In the genomic region with DNA sequence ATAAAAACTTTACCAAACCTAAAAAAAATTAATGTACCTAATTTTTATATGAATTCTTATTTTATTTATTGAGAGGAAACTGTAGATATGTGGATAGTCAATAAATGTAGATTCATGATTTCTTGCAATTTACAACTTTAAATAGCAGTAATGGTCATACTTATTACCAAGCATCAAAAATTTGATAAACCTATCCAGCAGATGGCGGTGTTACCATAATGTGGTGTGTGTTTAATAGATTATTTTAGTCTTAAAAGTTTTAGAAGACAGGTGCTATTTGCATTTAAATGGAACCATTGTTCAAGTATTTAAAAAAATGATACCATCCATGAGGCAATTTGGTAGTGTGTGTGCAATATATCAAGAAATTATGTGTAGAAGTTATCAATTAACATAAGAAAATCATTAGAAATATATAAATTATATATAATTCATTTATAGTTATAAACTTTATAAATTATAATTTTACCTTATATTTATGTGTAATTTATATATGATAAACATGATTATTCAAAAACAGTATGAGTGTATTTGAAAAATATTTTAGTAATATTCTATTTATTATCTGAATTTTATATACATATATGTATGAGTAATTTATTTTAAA, we compare ENCODE assay signal across 9 cellular contexts.
DNase-seq lines count a peak whose midpoint lies in the region; ATAC-seq and TF ChIP-seq lines count a peak whose summit lies in the region.
"Had no signal": no experiment of that assay in that cellular context is flagged by ENCODE, and none has a peak within 500 bp of the region (broad histone marks: within the 10 kb centered on the region; RNA-seq: fewer than 3 reads in every experiment).

No MANE protein-coding gene starts in this region.

- H2BK120ac ChIP-seq in mesenchymal stem cell (ENCODE audit: low read depth, low read length): no peak overlapping the region

- no peaks in the 10 kb centered on the region for H3K36me3 ChIP-seq in body of pancreas (replicated peaks in 1 of 2; ENCODE audit: insufficient read depth in 1 of 2, low read depth in 2 of 2)
- no peaks in the 10 kb centered on the region for H3K36me3 ChIP-seq in mesenchymal stem cell (ENCODE audit: control insufficient read depth in 1 of 2, insufficient read depth in 2 of 2, low read depth in 1 of 2, low read length in 2 of 2)
- no peaks in the 10 kb centered on the region for H3K36me3 ChIP-seq in CD8-positive, alpha-beta memory T cell (ENCODE audit: insufficient read depth, low read length)
- H3K36me3 ChIP-seq: BLaER1 treated with 17β-estradiol and CSF1 and Interleukin-3, amounts not matched to agents 10 nM and 100 nM had no signal

- H3K27ac Mint-ChIP-seq in T-helper 2 cell treated with Interferon-gamma antibody and Interleukin-4, amounts not matched to agents 5 μg/mL and 100 μg/mL, for 36 hours: no peak overlapping the region
- no peak overlapping the region for H3K27ac Mint-ChIP-seq in CD8-positive, alpha-beta memory T cell

- H3K4ac ChIP-seq in mesenchymal stem cell (ENCODE audit: low read depth in 1 of 2, low read length in 2 of 2): no peak overlapping the region

- TF ChIP-seq CTCF in body of pancreas (IDR thresholded peaks at IDR 0.05): peak in 6 of 7 experiments; percentile 39 to 56 (median 50)

- TF ChIP-seq POLR2A in body of pancreas (IDR thresholded peaks at IDR 0.05): no peak

- H3K4me2 ChIP-seq in mesenchymal stem cell (ENCODE audit: low read length, poor library complexity, severe bottlenecking): no peak overlapping the region
- H3K4me2 ChIP-seq: BLaER1 treated with 17β-estradiol and CSF1 and Interleukin-3, amounts not matched to agents 10 nM and 100 nM had no signal

- H3K9me3 ChIP-seq in body of pancreas (no peaks in the 10 kb centered on the region), mesenchymal stem cell (ENCODE audit: control insufficient read depth, low read length) (no peaks in the 10 kb centered on the region)
- H3K9me3 ChIP-seq in CD8-positive, alpha-beta memory T cell (ENCODE audit: low read length): no peaks in the 10 kb centered on the region
- H3K9me3 ChIP-seq: BLaER1 treated with 17β-estradiol and CSF1 and Interleukin-3, amounts not matched to agents 10 nM and 100 nM had no signal

- no peaks in the 10 kb centered on the region for H3K4me1 Mint-ChIP-seq in T-helper 2 cell treated with Interferon-gamma antibody and Interleukin-4, amounts not matched to agents 5 μg/mL and 100 μg/mL, for 36 hours (ENCODE audit: low read depth)
- H3K4me1 Mint-ChIP-seq in CD8-positive, alpha-beta memory T cell: no peaks in the 10 kb centered on the region

- no peak overlapping the region for H3K4me3 Mint-ChIP-seq in T-helper 2 cell treated with Interferon-gamma antibody and Interleukin-4, amounts not matched to agents 5 μg/mL and 100 μg/mL, for 36 hours
- no peak overlapping the region for H3K4me3 Mint-ChIP-seq in CD8-positive, alpha-beta memory T cell

- H3K4me3 ChIP-seq in body of pancreas (no peak overlapping the region), mesenchymal stem cell (ENCODE audit: insufficient read depth in 1 of 2, low read depth in 1 of 2, low read length in 2 of 2) (no peak overlapping the region)
- no peak overlapping the region for H3K4me3 ChIP-seq in CD8-positive, alpha-beta memory T cell (ENCODE audit: low read length)
- H3K4me3 ChIP-seq: BLaER1 treated with 17β-estradiol and CSF1 and Interleukin-3, amounts not matched to agents 10 nM and 100 nM had no signal

- no peak overlapping the region for H4K91ac ChIP-seq in mesenchymal stem cell (ENCODE audit: low read length)

- no peak overlapping the region for H3K14ac ChIP-seq in mesenchymal stem cell (ENCODE audit: low read length in 2 of 2)

- H2BK15ac ChIP-seq in mesenchymal stem cell (ENCODE audit: low read depth, poor library complexity, severe bottlenecking): no peak overlapping the region

- no peaks in the 10 kb centered on the region for H3K4me1 ChIP-seq in body of pancreas
- no peaks in the 10 kb centered on the region for H3K4me1 ChIP-seq in mesenchymal stem cell (ENCODE audit: control insufficient read depth, insufficient read depth, low read depth, low read length)
- no peaks in the 10 kb centered on the region for H3K4me1 ChIP-seq in CD8-positive, alpha-beta memory T cell (ENCODE audit: insufficient read depth, low read length)
- H3K4me1 ChIP-seq: BLaER1 treated with 17β-estradiol and CSF1 and Interleukin-3, amounts not matched to agents 10 nM and 100 nM had no signal

- CTCF ChIA-PET in CD8-positive, alpha-beta memory T cell (lab: Charles Lee): no interaction called here

- no peaks in the 10 kb centered on the region for H3K36me3 Mint-ChIP-seq in T-helper 2 cell treated with Interferon-gamma antibody and Interleukin-4, amounts not matched to agents 5 μg/mL and 100 μg/mL, for 36 hours (ENCODE audit: low read depth)
- no peaks in the 10 kb centered on the region for H3K36me3 Mint-ChIP-seq in CD8-positive, alpha-beta memory T cell

- no peak overlapping the region for H2BK12ac ChIP-seq in mesenchymal stem cell (ENCODE audit: low read length in 2 of 2)

- no peaks in the 10 kb centered on the region for H3K27me3 Mint-ChIP-seq in T-helper 2 cell treated with Interferon-gamma antibody and Interleukin-4, amounts not matched to agents 5 μg/mL and 100 μg/mL, for 36 hours (ENCODE audit: low read depth)
- H3K27me3 Mint-ChIP-seq in CD8-positive, alpha-beta memory T cell: no peaks in the 10 kb centered on the region

- DNase-seq in NCI-H2196 (lab: John Stamatoyannopoulos, UW; ENCODE audit: unreplicated experiment): peak; percentile 61
- no peak for DNase-seq in NCI-H2196 treated with DMSO at 0.1 percent for 48 hours (lab: John Stamatoyannopoulos, UW; ENCODE audit: unreplicated experiment)
- DNase-seq in NCI-H1694 (lab: John Stamatoyannopoulos, UW): peak; percentile 36
- DNase-seq in body of pancreas: peak in 1 of 4 donors; percentile 25
- peak; percentile 51 for DNase-seq in mesenchymal stem cell
- no peak for DNase-seq in T-helper 2 cell treated with Interferon-gamma antibody and Interleukin-4, amounts not matched to agents 5 μg/mL and 100 μg/mL, for 36 hours (ENCODE audit: low spot score)
- DNase-seq in CD8-positive, alpha-beta memory T cell: no peak

- H3K9ac ChIP-seq in mesenchymal stem cell (ENCODE audit: low read length): no peak overlapping the region
- H3K9ac ChIP-seq: BLaER1 treated with 17β-estradiol and CSF1 and Interleukin-3, amounts not matched to agents 10 nM and 100 nM had no signal

- ATAC-seq in body of pancreas: no peak
- ATAC-seq in HG03378 (IDR thresholded peaks at IDR 0.05; ENCODE audit: unreplicated experiment): no peak

- H3K27me3 ChIP-seq in body of pancreas (no peaks in the 10 kb centered on the region), mesenchymal stem cell (ENCODE audit: control insufficient read depth in 1 of 2, insufficient read depth in 1 of 2, low read length in 2 of 2) (no peaks in the 10 kb centered on the region)
- no peaks in the 10 kb centered on the region for H3K27me3 ChIP-seq in CD8-positive, alpha-beta memory T cell (ENCODE audit: insufficient read depth, low read length, poor library complexity, severe bottlenecking)
- H3K27me3 ChIP-seq: BLaER1 treated with 17β-estradiol and CSF1 and Interleukin-3, amounts not matched to agents 10 nM and 100 nM had no signal

- no peak overlapping the region for H2AFZ ChIP-seq in mesenchymal stem cell (ENCODE audit: low read depth, low read length)

- intact Hi-C loops in body of pancreas (cut with DNase I): loop anchor here (10.0 kb wide), 1 partner anchor 1022 kb away; no protein-coding TSS in a partner anchor

- no peak overlapping the region for H4K8ac ChIP-seq in mesenchymal stem cell (ENCODE audit: low read length)

- no peak overlapping the region for H2BK5ac ChIP-seq in mesenchymal stem cell (ENCODE audit: low read depth, low read length, poor library complexity, severe bottlenecking)

- peaks cover 16% of the 10 kb centered on the region for H3K9me3 Mint-ChIP-seq in T-helper 2 cell treated with Interferon-gamma antibody and Interleukin-4, amounts not matched to agents 5 μg/mL and 100 μg/mL, for 36 hours
- peaks cover 0 to 16% (median 6%) of the 10 kb centered on the region in 5 donors for H3K9me3 Mint-ChIP-seq in CD8-positive, alpha-beta memory T cell

- no peak overlapping the region for H3K23ac ChIP-seq in mesenchymal stem cell (ENCODE audit: low read length in 2 of 2)

- POLR2A ChIA-PET in CD8-positive, alpha-beta memory T cell (lab: Charles Lee): no interaction called here

- H3K18ac ChIP-seq in mesenchymal stem cell (ENCODE audit: low read depth in 1 of 2, low read length in 2 of 2): no peak overlapping the region

- H2AK5ac ChIP-seq in mesenchymal stem cell (ENCODE audit: low read length, severe bottlenecking): no peak overlapping the region

- 0 to 9% methylated on average over 1 of the region's 1 CpG for WGBS in body of pancreas, 2 donors
- 14% methylated on average over 1 of the region's 1 CpG for WGBS in mesenchymal stem cell

- no peak overlapping the region for H3K27ac ChIP-seq in body of pancreas
- H3K27ac ChIP-seq in mesenchymal stem cell (ENCODE audit: low read length, poor library complexity, severe bottlenecking): no peak overlapping the region
- no peak overlapping the region for H3K27ac ChIP-seq in CD8-positive, alpha-beta memory T cell (ENCODE audit: low read depth, low read length)
- H3K27ac ChIP-seq: BLaER1 treated with 17β-estradiol and CSF1 and Interleukin-3, amounts not matched to agents 10 nM and 100 nM had no signal

- no peaks in the 10 kb centered on the region for H3K79me1 ChIP-seq in mesenchymal stem cell (replicated peaks; ENCODE audit: low read length, poor library complexity, severe bottlenecking)

Comparison
In these comparisons a context has a peak if more than half of its experiments do, and no peak if none do; other contexts are left out.
1. DNase-seq: peak in NCI-H2196 (single experiment), NCI-H1694 (single experiment) and mesenchymal stem cell (single experiment); none in NCI-H2196 treated with DMSO at 0.1 percent for 48 hours (single experiment), T-helper 2 cell treated with Interferon-gamma antibody and Interleukin-4, amounts not matched to agents 5 μg/mL and 100 μg/mL, for 36 hours (single experiment) and CD8-positive, alpha-beta memory T cell (0 of 5).